In the genomic region with DNA sequence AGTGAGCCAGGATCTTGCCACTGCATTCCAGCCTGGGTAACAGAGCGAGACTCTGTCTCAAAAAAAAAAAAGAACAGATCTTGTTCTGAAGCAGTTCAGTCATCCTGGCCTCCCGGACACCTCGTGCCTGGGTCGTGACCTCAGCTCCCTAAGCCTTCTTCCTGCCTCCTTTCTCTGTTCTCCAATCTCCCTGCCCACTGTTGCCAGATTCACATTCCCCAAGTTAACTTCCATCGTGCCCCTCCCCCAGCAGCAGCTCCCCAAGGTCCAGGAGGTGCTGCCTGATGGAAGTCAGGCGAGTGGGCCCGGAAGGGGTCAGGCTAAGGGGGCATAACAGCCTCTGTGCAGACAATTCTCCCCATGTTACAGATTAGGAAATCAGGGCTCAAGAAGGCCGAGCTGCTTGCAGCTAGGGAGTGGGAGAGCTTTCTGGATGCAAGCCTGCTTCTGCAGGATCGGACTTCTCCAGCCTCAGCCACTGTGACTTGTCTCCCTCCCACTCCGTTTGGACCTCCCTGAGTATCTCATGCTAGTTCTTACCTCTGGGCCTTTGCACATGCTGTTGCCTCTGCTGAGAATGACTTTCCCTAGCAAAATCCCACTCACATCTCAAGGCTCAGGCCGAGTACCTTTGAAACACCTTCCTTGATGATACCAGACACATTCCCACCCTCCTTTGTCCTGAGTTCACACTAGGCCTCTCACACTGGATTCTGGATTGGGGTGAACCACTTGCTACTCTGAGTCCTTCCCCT, we compare ENCODE assay signal across 1 cellular context.
TF ChIP-seq lines count a peak whose summit lies in the region.

No MANE protein-coding gene starts in this region.

TF ChIP-seq in HEK293, 187 proteins besides CTCF, POLR2A, EP300 and RAD21 (continued from another document):
- TF ChIP-seq REST (tag by site-specific recombination; IDR thresholded peaks at IDR 0.05) (no peak), ZNF501 (tag by site-specific recombination; IDR thresholded peaks at IDR 0.05) (no peak), ZNF610 (tag by site-specific recombination; IDR thresholded peaks at IDR 0.05; ENCODE audit: borderline replicate concordance) (no peak), ZNF280D (tag by site-specific recombination; IDR thresholded peaks at IDR 0.05) (no peak), ZBTB48 (tag by site-specific recombination; IDR thresholded peaks at IDR 0.05) (no peak), ZNF548 (tag by site-specific recombination; IDR thresholded peaks at IDR 0.05) (no peak), ZNF624 (tag by site-specific recombination; IDR thresholded peaks at IDR 0.05) (no peak), ZNF629 (tag by site-specific recombination; IDR thresholded peaks at IDR 0.05) (no peak), ZNF623 (tag by site-specific recombination; IDR thresholded peaks at IDR 0.05) (peak; percentile 98), GLI4 (tag by site-specific recombination; IDR thresholded peaks at IDR 0.05) (no peak), ZNF211 (tag by site-specific recombination; IDR thresholded peaks at IDR 0.05; ENCODE audit: low read depth) (no peak), ZBTB21 (tag by site-specific recombination; IDR thresholded peaks at IDR 0.05) (no peak)
- TF ChIP-seq, protein P1, sequence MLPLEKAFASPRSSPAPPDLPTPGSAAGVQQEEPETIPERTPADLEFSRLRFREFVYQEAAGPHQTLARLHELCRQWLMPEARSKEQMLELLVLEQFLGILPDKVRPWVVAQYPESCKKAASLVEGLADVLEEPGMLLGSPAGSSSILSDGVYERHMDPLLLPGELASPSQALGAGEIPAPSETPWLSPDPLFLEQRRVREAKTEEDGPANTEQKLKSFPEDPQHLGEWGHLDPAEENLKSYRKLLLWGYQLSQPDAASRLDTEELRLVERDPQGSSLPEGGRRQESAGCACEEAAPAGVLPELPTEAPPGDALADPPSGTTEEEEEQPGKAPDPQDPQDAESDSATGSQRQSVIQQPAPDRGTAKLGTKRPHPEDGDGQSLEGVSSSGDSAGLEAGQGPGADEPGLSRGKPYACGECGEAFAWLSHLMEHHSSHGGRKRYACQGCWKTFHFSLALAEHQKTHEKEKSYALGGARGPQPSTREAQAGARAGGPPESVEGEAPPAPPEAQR (tag by site-specific recombination; IDR thresholded peaks at IDR 0.05) = no peak
